In the genomic region with DNA sequence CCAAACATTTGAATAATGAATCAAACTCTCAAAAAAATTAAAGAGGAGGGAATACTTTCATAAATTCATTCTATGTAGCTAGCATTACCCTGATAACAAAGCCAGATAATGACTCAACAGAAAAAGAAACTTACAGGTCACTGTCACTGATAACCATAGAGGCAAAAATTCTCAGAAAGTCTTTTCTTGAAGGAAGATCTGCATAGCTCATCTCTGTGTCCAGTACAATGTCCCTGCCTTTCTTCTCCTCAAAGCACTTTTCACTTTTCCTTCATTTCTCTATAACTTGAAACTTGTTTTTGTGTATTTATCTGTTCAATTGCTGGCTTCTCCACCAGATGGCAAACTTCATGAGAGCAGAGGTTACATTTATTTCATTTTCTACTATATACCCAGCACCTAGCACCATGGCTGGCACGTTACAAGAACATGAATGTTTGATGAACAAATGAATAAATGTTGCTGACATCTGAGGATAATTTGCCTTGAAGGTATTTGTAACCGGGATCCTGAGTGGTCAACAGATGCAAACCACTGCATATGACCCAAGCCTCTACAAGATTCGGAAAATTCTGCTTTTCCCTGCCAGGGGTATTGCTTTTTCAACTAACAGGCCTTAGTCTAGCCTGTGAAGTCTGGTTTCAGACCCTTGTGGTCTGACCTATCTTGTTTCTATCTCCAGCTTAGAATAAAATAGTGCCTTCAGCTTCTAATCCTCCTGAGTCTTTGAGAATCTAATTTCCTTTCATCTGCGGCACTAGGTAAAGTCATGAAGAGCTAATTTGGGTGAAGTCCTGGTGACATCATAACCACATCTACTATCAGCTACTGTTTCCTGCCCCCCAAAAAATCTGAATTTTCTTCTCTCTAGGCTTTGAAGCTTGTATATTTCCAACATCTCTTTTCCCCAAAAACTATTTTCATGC, we compare ENCODE assay signal across 8 cellular contexts. TPM values are rescaled to one million over a fixed set of nuclear protein-coding genes. Genes with fewer than 3 reads are reported as not detected.
DNase-seq lines count a peak whose midpoint lies in the region; ATAC-seq and TF ChIP-seq lines count a peak whose summit lies in the region.

No MANE protein-coding gene starts in this region.

- DNase-seq in cardiac muscle cell (ENCODE audit: low read depth in 1 of 2, low spot score in 1 of 2) (peak; percentile 32 to 52), cardiac septum (ENCODE audit: low spot score) (no peak), Panc1 (ENCODE audit: low read depth, low spot score) (no peak), NCI-H1092 treated with DMSO at 0.1 percent for 48 hours (lab: John Stamatoyannopoulos, UW) (no peak), posterior cingulate gyrus (no peak)

- ATAC-seq in HG02623 (IDR thresholded peaks at IDR 0.05; ENCODE audit: unreplicated experiment), result peak; percentile 62
- peak; percentile 52; the same call in 1 of the 2 replicates for ATAC-seq in Panc1

- peak; percentile 48 to 70 for TF ChIP-seq RAD21 in liver (IDR thresholded peaks at IDR 0.05)

- H3K36me3 ChIP-seq in cardiac muscle cell (no peaks in the 10 kb centered on the region), Panc1 (ENCODE audit: control insufficient read depth, insufficient read depth, low read length) (no peaks in the 10 kb centered on the region), liver (ENCODE audit: control insufficient read depth in 4 of 4, insufficient read depth in 3 of 4, low read depth in 1 of 4, low read length in 3 of 4) (no peaks in the 10 kb centered on the region)

- POLR2A ChIA-PET in Panc1 (lab: Charles Lee), result interaction anchor here (1.3 kb wide), 1 partner anchor 57 kb away, joined by 6 read pairs; no protein-coding TSS in a partner anchor

- H3K27ac Mint-ChIP-seq in activated naive CD8-positive, alpha-beta T cell, result peak overlapping the region; percentile 93

- in situ Hi-C loops in Panc1 (cut with HindIII; ENCODE audit: low pct_unique_long_range_greater_than_20kb, low sequenced_read_pairs), result no loop called here

- H3K9me3 ChIP-seq in cardiac muscle cell (ENCODE audit: low read depth), result no peaks in the 10 kb centered on the region
- no peaks in the 10 kb centered on the region; the same call in 1 of the 2 replicates for H3K9me3 ChIP-seq in Panc1 (ENCODE audit: control insufficient read depth, insufficient read depth, low read depth, low read length)
- H3K9me3 ChIP-seq in liver (ENCODE audit: control insufficient read depth in 4 of 4, low read length in 3 of 4), result no peaks in the 10 kb centered on the region

- BruUV-seq in Panc1 (replicated peaks; lab: Mats Ljungman, UMichigan), result no TSS peak

- no peaks in the 10 kb centered on the region for H3K27me3 Mint-ChIP-seq in activated naive CD8-positive, alpha-beta T cell

- H3K4me1 Mint-ChIP-seq in activated naive CD8-positive, alpha-beta T cell (ENCODE audit: low read depth), result peaks cover 58% of the 10 kb centered on the region

- intact Hi-C loops in cardiac septum (cut with DNase I), result no loop called here
- intact Hi-C loops in Panc1 (cut with micrococcal nuclease; ENCODE audit: unreplicated experiment), result loop anchor here (2.0 kb wide), 1 partner anchor 59 kb away; no protein-coding TSS in a partner anchor
- intact Hi-C loops in posterior cingulate gyrus (cut with DNase I), result loop anchor here (5.0 kb wide), 1 partner anchor 92 kb away; no protein-coding TSS in a partner anchor

- H3K27me3 ChIP-seq in cardiac muscle cell, result no peaks in the 10 kb centered on the region
- no peaks in the 10 kb centered on the region for H3K27me3 ChIP-seq in Panc1 (ENCODE audit: control insufficient read depth, insufficient read depth, low read length)
- H3K27me3 ChIP-seq in liver (ENCODE audit: control insufficient read depth in 4 of 4, insufficient read depth in 4 of 4, low read length in 3 of 4), result peaks cover 0 to 3% (median 0%) of the 10 kb centered on the region in 4 donors

- 78% methylated on average over 4 of the region's 4 CpGs for WGBS in liver

- no peaks in the 10 kb centered on the region for H3K9me3 Mint-ChIP-seq in activated naive CD8-positive, alpha-beta T cell (ENCODE audit: low read depth)

- H3K27ac ChIP-seq in cardiac muscle cell, result no peak overlapping the region
- H3K27ac ChIP-seq in Panc1 (ENCODE audit: low read length), result peak overlapping the region; percentile 86
- H3K27ac ChIP-seq in liver (ENCODE audit: low read depth in 1 of 2, low read length in 2 of 2), result no peak overlapping the region

- H3K4me3 ChIP-seq in cardiac muscle cell, result no peak overlapping the region
- H3K4me3 ChIP-seq in Panc1 (ENCODE audit: low read depth in 2 of 2, low read length in 2 of 2), result no peak overlapping the region
- H3K4me3 ChIP-seq in liver (ENCODE audit: low read depth in 1 of 3, low read length in 3 of 3), result no peak overlapping the region

- no peak overlapping the region for H3K9ac ChIP-seq in liver (ENCODE audit: low read depth in 1 of 2, low read length in 2 of 2)

- H3K4me3 Mint-ChIP-seq in activated naive CD8-positive, alpha-beta T cell, result peak overlapping the region; percentile 55

- H3K36me3 Mint-ChIP-seq in activated naive CD8-positive, alpha-beta T cell, result no peaks in the 10 kb centered on the region

- peak; percentile 58 for TF ChIP-seq CTCF in cardiac muscle cell (IDR thresholded peaks at IDR 0.05; ENCODE audit: low read depth, low read length)
- peak; percentile 56 for TF ChIP-seq CTCF in Panc1 (IDR thresholded peaks at IDR 0.05)
- TF ChIP-seq CTCF in liver (IDR thresholded peaks at IDR 0.05; ENCODE audit: low read depth, low read length, missing input control), result peak; percentile 39

- CTCF ChIA-PET in Panc1 (lab: Charles Lee), result interaction anchor here (0.7 kb wide), 1 partner anchor 29 kb away, joined by 3 read pairs; no protein-coding TSS in a partner anchor

- H3K4me1 ChIP-seq in cardiac muscle cell (ENCODE audit: low read depth), result peaks cover 6% of the 10 kb centered on the region
- peaks cover 14% of the 10 kb centered on the region; the same call in 1 of the 2 replicates for H3K4me1 ChIP-seq in Panc1 (ENCODE audit: control insufficient read depth, insufficient read depth, low read length)
- no peaks in the 10 kb centered on the region for H3K4me1 ChIP-seq in liver (ENCODE audit: control insufficient read depth in 4 of 4, insufficient read depth in 4 of 4, low read length in 3 of 4)

TF ChIP-seq in liver, 16 proteins besides CTCF, POLR2A, EP300 and RAD21:
- TF ChIP-seq NR2F2 (IDR thresholded peaks at IDR 0.05) (no peak), HNF4A (conservative IDR thresholded peaks at IDR 0.05) (no peak), EGR1 (IDR thresholded peaks at IDR 0.05; ENCODE audit: low read depth in 2 of 2) (no peak)
- TF ChIP-seq, protein P1, sequence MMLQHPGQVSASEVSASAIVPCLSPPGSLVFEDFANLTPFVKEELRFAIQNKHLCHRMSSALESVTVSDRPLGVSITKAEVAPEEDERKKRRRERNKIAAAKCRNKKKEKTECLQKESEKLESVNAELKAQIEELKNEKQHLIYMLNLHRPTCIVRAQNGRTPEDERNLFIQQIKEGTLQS (IDR thresholded peaks at IDR 0.05), result no peak
- TF ChIP-seq, protein P2, sequence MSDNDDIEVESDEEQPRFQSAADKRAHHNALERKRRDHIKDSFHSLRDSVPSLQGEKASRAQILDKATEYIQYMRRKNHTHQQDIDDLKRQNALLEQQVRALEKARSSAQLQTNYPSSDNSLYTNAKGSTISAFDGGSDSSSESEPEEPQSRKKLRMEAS (IDR thresholded peaks at IDR 0.05), result peak; percentile 8

RNA-seq across cellular contexts. Expression of gene ANTXR2, which starts 52.5 kb away (rescaled TPM):
- total RNA-seq in cardiac muscle cell (66.7 and 70.6 TPM in 2 replicates), cardiac septum (54.6 TPM), Panc1 (2021; ENCODE audit: unreplicated experiment) (27.8 TPM), liver (10 to 100 TPM; 19.3 to 30.5 TPM)
- polyA plus RNA-seq in cardiac muscle cell (79.6 and 101 TPM in 2 replicates), liver (10 to 100 TPM; 16.1 to 23.3 TPM)
- 14.8 TPM for polyA plus RNA-seq in Panc1 (2012; ENCODE audit: insufficient read length)

Comparison
In these comparisons a context has a peak if more than half of its experiments do, and no peak if none do; other contexts are left out.
1. DNase-seq: peak in cardiac muscle cell (2 of 2); none in cardiac septum (single experiment), Panc1 (single experiment), NCI-H1092 treated with DMSO at 0.1 percent for 48 hours (single experiment) and posterior cingulate gyrus (0 of 10).
2. Peak in every context shown above with its lines, with median percentiles within 50 percentile points of each other: CTCF ChIP-seq.